20 cellular contexts compared by ENCODE assay signal in the genomic region with DNA sequence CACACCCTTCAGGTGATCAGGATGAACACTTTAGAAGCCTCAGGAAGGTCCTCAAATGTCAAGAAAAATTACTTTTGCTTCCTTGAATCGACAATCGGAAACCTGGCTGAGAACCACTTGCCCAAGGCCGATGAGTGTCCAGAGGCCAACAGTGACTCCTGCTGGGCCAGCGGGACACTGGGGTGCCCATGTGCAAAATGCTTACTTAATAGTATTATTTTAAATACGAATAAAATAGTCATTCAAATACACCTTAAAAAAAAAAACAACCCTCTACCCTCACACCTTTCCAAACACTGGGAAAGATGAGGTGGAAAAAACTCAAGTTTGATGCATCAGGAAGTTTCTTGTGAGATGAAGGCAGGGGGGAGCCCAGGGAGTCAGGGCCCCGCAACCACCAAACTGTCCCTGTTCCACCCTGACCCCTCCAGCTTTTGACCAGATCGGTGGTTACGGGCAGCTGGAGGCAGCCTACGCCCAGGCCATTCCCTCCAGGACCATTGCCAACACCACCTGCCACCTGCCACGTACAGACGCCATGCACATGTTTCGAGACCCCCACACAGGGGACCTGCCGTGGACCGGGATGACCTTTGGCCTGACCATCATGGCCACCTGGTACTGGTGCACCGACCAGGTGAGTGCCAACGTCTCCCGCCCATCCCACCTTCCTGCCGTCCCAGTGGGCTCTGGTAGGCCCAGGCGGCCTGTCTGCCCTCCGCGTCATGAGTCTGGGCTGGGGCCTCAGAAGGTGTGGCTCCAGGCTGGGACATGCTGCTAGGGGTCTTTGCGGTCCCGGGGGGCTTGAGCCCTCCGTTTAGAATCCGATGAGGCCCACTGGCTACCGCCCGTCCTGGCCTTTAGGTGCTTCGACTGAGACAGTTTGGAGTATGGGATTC. TPM values are rescaled to one million over a fixed set of nuclear protein-coding genes. Genes with fewer than 3 reads are reported as not detected.
DNase-seq lines count a peak whose midpoint lies in the region; ATAC-seq, FAIRE-seq and TF ChIP-seq lines count a peak whose summit lies in the region.
"Had no signal": no experiment of that assay in that cellular context is flagged by ENCODE, and none has a peak within 500 bp of the region (broad histone marks: within the 10 kb centered on the region; RNA-seq: fewer than 3 reads in every experiment).

No MANE protein-coding gene starts in this region.

- H3K9ac ChIP-seq in HepG2 (ENCODE audit: insufficient read depth, low read depth, low read length), result no peak overlapping the region
- H3K9ac ChIP-seq in colonic mucosa (ENCODE audit: low read depth in 2 of 2, low read length in 2 of 2), result peak overlapping the region in 1 of 2 donors; percentile 86
- no peak overlapping the region for H3K9ac ChIP-seq in keratinocyte (ENCODE audit: control insufficient read depth, extremely low read depth, insufficient read depth, low read length)

- H3K4me1 ChIP-seq in HepG2 (ENCODE audit: insufficient read depth, low read length) (peaks cover 33% of the 10 kb centered on the region), right lobe of liver (no peaks in the 10 kb centered on the region), colonic mucosa (peaks cover 15% of the 10 kb centered on the region), keratinocyte (ENCODE audit: control insufficient read depth, extremely low read depth, insufficient read depth, low read length) (peaks cover 48% of the 10 kb centered on the region), A673 (ENCODE audit: insufficient read depth, low read length, poor library complexity, severe bottlenecking) (peaks cover 6% of the 10 kb centered on the region)

- FAIRE-seq in HepG2 (lab: Jason Lieb, UNC), result no peak
- no peak for FAIRE-seq in keratinocyte (lab: Jason Lieb, UNC)

- no peak for TF ChIP-seq EP300 in HepG2 (IDR thresholded peaks at IDR 0.05; ENCODE audit: low read depth in 2 of 2, low read length in 2 of 2)
- TF ChIP-seq EP300 in HepG2 (CRISPR knock-in tag; IDR thresholded peaks at IDR 0.05; ENCODE audit: borderline replicate concordance), result no peak

- no peaks in the 10 kb centered on the region for H3K9me3 ChIP-seq in HepG2 (ENCODE audit: low read length)
- no peaks in the 10 kb centered on the region for H3K9me3 ChIP-seq in right lobe of liver
- no peaks in the 10 kb centered on the region for H3K9me3 ChIP-seq in colonic mucosa
- H3K9me3 ChIP-seq in keratinocyte (ENCODE audit: control insufficient read depth, low read depth, low read length), result no peaks in the 10 kb centered on the region
- H3K9me3 ChIP-seq in A673 (ENCODE audit: low read depth, low read length, poor library complexity, severe bottlenecking), result no peaks in the 10 kb centered on the region
- H3K9me3 ChIP-seq: lower lobe of right lung, tibial artery had no signal

- DNase-seq in HepG2 (ENCODE audit: low spot score) (no peak), right lobe of liver (no peak), colonic mucosa (no peak), keratinocyte (ENCODE audit: low read depth, low spot score) (no peak), foreskin fibroblast (no peak), GM10266 (ENCODE audit: extremely low spot score) (no peak), A673 (ENCODE audit: low spot score) (no peak), glomerular visceral epithelial cell (ENCODE audit: extremely low spot score) (no peak)
- DNase-seq: ACHN; activated naive CD8-positive, alpha-beta T cell treated with anti-CD3 and anti-CD28 coated beads, Interleukin-2, amount 50 U/mL, for 24 hours; CD8-positive, alpha-beta T cell; central memory CD4-positive, alpha-beta T cell; DMS79 treated with DMSO at 0.1 percent for 48 hours; effector memory CD8-positive, alpha-beta T cell; lower lobe of right lung; natural killer cell; stimulated activated naive B cell treated with anti-CD40 and anti-IgM and Interleukin-4, amounts not matched to agents 10 μg/mL and 1 μg/mL and 100 μg/mL, for 72 hours; tibial artery had no signal

- TF ChIP-seq CTCF in HepG2 (CRISPR knock-in tag; IDR thresholded peaks at IDR 0.05) (no peak), right lobe of liver (IDR thresholded peaks at IDR 0.05) (no peak), colonic mucosa (IDR thresholded peaks at IDR 0.05) (no peak), keratinocyte (optimal IDR thresholded peaks at IDR 0.05 in 1 of 3, IDR thresholded peaks at IDR 0.05 in 1 of 3, conservative IDR thresholded peaks at IDR 0.05 in 1 of 3; ENCODE audit: extremely low read depth in 1 of 3, insufficient read depth in 2 of 3, low read length in 3 of 3) (peak; percentile 27 to 40 (median 35)), foreskin fibroblast (IDR thresholded peaks at IDR 0.05; ENCODE audit: low read depth, low read length) (no peak), GM10266 (IDR thresholded peaks at IDR 0.05; ENCODE audit: control insufficient read depth, insufficient read depth, low read depth, missing control alignments) (no peak), A673 (conservative IDR thresholded peaks at IDR 0.05; ENCODE audit: low read depth, low read length) (no peak)

- no peak for TF ChIP-seq RAD21 in HepG2 (CRISPR knock-in tag; IDR thresholded peaks at IDR 0.05)

- H3K79me2 ChIP-seq in HepG2 (ENCODE audit: insufficient read depth, low read length) (no peaks in the 10 kb centered on the region), keratinocyte (ENCODE audit: control insufficient read depth, insufficient read depth, low read length) (peaks cover 16% of the 10 kb centered on the region)

- intact Hi-C loops in HepG2 (cut with micrococcal nuclease; ENCODE audit: unreplicated experiment) (no loop called here), right lobe of liver (cut with DNase I) (no loop called here), colonic mucosa (cut with DNase I) (no loop called here), A673 (cut with micrococcal nuclease; ENCODE audit: unreplicated experiment) (no loop called here)

- no peak overlapping the region for H3K27ac ChIP-seq in HepG2 (ENCODE audit: extremely low read length, insufficient read depth, low read length)
- H3K27ac ChIP-seq in right lobe of liver, result no peak overlapping the region
- peak overlapping the region; percentile 72 for H3K27ac ChIP-seq in colonic mucosa
- H3K27ac ChIP-seq in keratinocyte (ENCODE audit: control insufficient read depth, insufficient read depth, low read length), result no peak overlapping the region
- H3K27ac ChIP-seq in A673 (ENCODE audit: low read depth, low read length, poor library complexity, severe bottlenecking), result no peak overlapping the region
- H3K27ac ChIP-seq: lower lobe of right lung, tibial artery had no signal

- H2AFZ ChIP-seq in HepG2 (ENCODE audit: low read length), result no peak overlapping the region
- no peak overlapping the region for H2AFZ ChIP-seq in keratinocyte (ENCODE audit: control insufficient read depth, low read length)

- H3K4me2 ChIP-seq in HepG2 (ENCODE audit: low read depth, low read length), result no peak overlapping the region
- no peak overlapping the region for H3K4me2 ChIP-seq in keratinocyte (ENCODE audit: control insufficient read depth, extremely low read depth, insufficient read depth, low read depth, low read length)

- ATAC-seq in HepG2 (no peak), right lobe of liver (no peak)
- ATAC-seq: activated naive CD8-positive, alpha-beta T cell treated with anti-CD3 and anti-CD28 coated beads, Interleukin-2, amount 50 U/mL, for 24 hours; CD8-positive, alpha-beta T cell; effector memory CD8-positive, alpha-beta T cell; lower lobe of right lung; natural killer cell; stimulated activated naive B cell treated with anti-CD40 and anti-IgM and Interleukin-4, amounts not matched to agents 10 μg/mL and 1 μg/mL and 100 μg/mL, for 72 hours had no signal

- BruUV-seq in HepG2 (replicated peaks; lab: Mats Ljungman, UMichigan) (TSS peak; percentile 45), A673 (replicated peaks; lab: Mats Ljungman, UMichigan) (no TSS peak)

- H3K36me3 ChIP-seq in HepG2 (replicated peaks in 1 of 2; ENCODE audit: control insufficient read depth in 1 of 2, insufficient read depth in 2 of 2, low read length in 2 of 2) (peaks cover 19 to 46% of the 10 kb centered on the region in 2 experiments), right lobe of liver (peaks cover 0 to 10% (median 3%) of the 10 kb centered on the region in 4 donors), colonic mucosa (no peaks in the 10 kb centered on the region), keratinocyte (ENCODE audit: control insufficient read depth in 2 of 2, extremely low read depth in 1 of 2, insufficient read depth in 2 of 2, low read length in 2 of 2) (peaks cover 21 to 48% of the 10 kb centered on the region in 2 experiments), A673 (ENCODE audit: insufficient read depth, low read length, poor library complexity, severe bottlenecking) (no peaks in the 10 kb centered on the region)
- H3K36me3 ChIP-seq: lower lobe of right lung had no signal

- H4K20me1 ChIP-seq in HepG2 (ENCODE audit: insufficient read depth, low read length), result no peaks in the 10 kb centered on the region
- H4K20me1 ChIP-seq in keratinocyte (ENCODE audit: control insufficient read depth, extremely low read depth, insufficient read depth, low read length), result peaks cover 12% of the 10 kb centered on the region

- dilution Hi-C loops in keratinocyte (cut with MboI; ENCODE audit: extremely low pct_ligation_motif_present, low sequenced_read_pairs), result no loop called here

- TF ChIP-seq POLR2A in HepG2 (IDR thresholded peaks at IDR 0.05; ENCODE audit: insufficient read depth in 1 of 2, low read depth in 2 of 2, low read length in 2 of 2) (no peak), right lobe of liver (IDR thresholded peaks at IDR 0.05) (no peak)

- CTCF ChIA-PET in HepG2 (lab: Yijun Ruan, JAX; ENCODE audit: low intra/inter-chr PET ratio, low total read pairs), result no interaction called here
- CTCF ChIA-PET in A673 (lab: Charles Lee), result no interaction called here

- WGBS in HepG2 (ENCODE audit: low lambda C conversion rate), result 94% methylated on average over 25 of the region's 28 CpGs
- 86% methylated on average over 16 of the region's 28 CpGs for WGBS in right lobe of liver (ENCODE audit: insufficient coverage, low coverage, low lambda C conversion rate, missing lambda C conversion rate)

- POLR2A ChIA-PET in HepG2 (lab: Yijun Ruan, JAX), result no interaction called here
- POLR2A ChIA-PET in A673 (lab: Charles Lee; ENCODE audit: low non-redundant PET), result no interaction called here

- H3K4me3 ChIP-seq in HepG2 (replicated peaks in 1 of 3; ENCODE audit: insufficient read depth in 1 of 3, low read depth in 2 of 3, low read length in 3 of 3), result no peak overlapping the region
- no peak overlapping the region for H3K4me3 ChIP-seq in right lobe of liver
- H3K4me3 ChIP-seq in colonic mucosa, result no peak overlapping the region
- H3K4me3 ChIP-seq in keratinocyte (ENCODE audit: control insufficient read depth in 2 of 3, extremely low read depth in 1 of 3, insufficient read depth in 2 of 3, low read depth in 1 of 3, low read length in 3 of 3), result no peak overlapping the region
- H3K4me3 ChIP-seq in foreskin fibroblast (ENCODE audit: low read depth in 1 of 2, low read length in 2 of 2), result no peak overlapping the region
- no peak overlapping the region for H3K4me3 ChIP-seq in A673 (ENCODE audit: low read depth, low read length, poor library complexity, severe bottlenecking)
- H3K4me3 ChIP-seq: lower lobe of right lung, tibial artery had no signal

- no peaks in the 10 kb centered on the region for H3K27me3 ChIP-seq in HepG2 (ENCODE audit: control insufficient read depth in 1 of 2, insufficient read depth in 2 of 2, low read length in 2 of 2)
- no peaks in the 10 kb centered on the region for H3K27me3 ChIP-seq in right lobe of liver
- no peaks in the 10 kb centered on the region for H3K27me3 ChIP-seq in colonic mucosa
- H3K27me3 ChIP-seq in keratinocyte (ENCODE audit: control insufficient read depth, extremely low read depth, insufficient read depth, low read length), result no peaks in the 10 kb centered on the region
- H3K27me3 ChIP-seq in A673 (replicated peaks; ENCODE audit: insufficient read depth, low read depth, low read length, poor library complexity), result no peaks in the 10 kb centered on the region
- H3K27me3 ChIP-seq: tibial artery had no signal

- in situ Hi-C loops in HepG2 (cut with HindIII; ENCODE audit: extremely low pct_ligation_motif_present, low pct_unique_long_range_greater_than_20kb), result no loop called here

- peaks cover 16% of the 10 kb centered on the region for H3K9me1 ChIP-seq in keratinocyte (ENCODE audit: control insufficient read depth, extremely low read depth, insufficient read depth, low read length)

RNA-seq across cellular contexts. Expression of a gene that starts 18.9 kb away (rescaled TPM):
- total RNA-seq in HepG2 (2016; rRNA removed; fragmentation: Illumina TruSeq; extraction: Trizol) (not detected in 2 replicates), right lobe of liver (under 1 TPM in 2 of 6 experiments, not detected in 4; 0.07 to 0.14 TPM), colonic mucosa (under 1 TPM in 1 of 2 donors, not detected in 1; 0.16 TPM), A673 (2021) (not detected in 2 replicates)
- total RNA-seq in HepG2 (2016; cell fraction: cytosol; rRNA removed; fragmentation: Illumina TruSeq; extraction: Trizol; ENCODE audit: low read depth), result not detected in 2 replicates
- 0.04 TPM in 1 of 2 replicates, not detected in the other for total RNA-seq in HepG2 (2016; cell fraction: insoluble cytoplasmic fraction; rRNA removed; fragmentation: Illumina TruSeq; extraction: Trizol)
- not detected in 2 replicates for total RNA-seq in HepG2 (2016; cell fraction: membrane; rRNA removed; fragmentation: Illumina TruSeq; extraction: Trizol)
- not detected in 2 replicates for total RNA-seq in HepG2 (2016; cell fraction: nucleus; rRNA removed; fragmentation: Illumina TruSeq; extraction: Trizol)
- polyA plus RNA-seq in HepG2 (2011; rRNA removed) (0.05 and 0.07 TPM in 2 replicates), keratinocyte (0.02 to 0.04 TPM in 2 of 3 replicates, not detected in the other)
- 0.03 TPM in 2 replicates for polyA plus RNA-seq in HepG2 (2011; cell fraction: cytosol; rRNA removed)
- 0.23 and 0.38 TPM in 2 replicates for polyA plus RNA-seq in HepG2 (2011; cell fraction: nucleus; rRNA removed)
- polyA plus RNA-seq in HepG2 (2012), result 0.08 and 0.11 TPM in 2 replicates
- not detected in 2 replicates for polyA plus RNA-seq in HepG2 (2016; cell fraction: cytosol; fragmentation: Illumina TruSeq; extraction: Trizol; ENCODE audit: low read depth)
- polyA plus RNA-seq in HepG2 (2016; cell fraction: insoluble cytoplasmic fraction; fragmentation: Illumina TruSeq; extraction: Trizol; ENCODE audit: low read depth), result not detected in 2 replicates
- not detected in 2 replicates for polyA plus RNA-seq in HepG2 (2016; cell fraction: membrane; fragmentation: Illumina TruSeq; extraction: Trizol; ENCODE audit: low read depth)
- not detected in 2 replicates for polyA plus RNA-seq in HepG2 (2016; cell fraction: nucleus; fragmentation: Illumina TruSeq; extraction: Trizol; ENCODE audit: insufficient read depth, low read depth)
- polyA minus RNA-seq in HepG2 (2011; rRNA and poly(A)+ RNA removed; ENCODE audit: low replicate concordance), result 0.09 and 0.24 TPM in 2 replicates
- not detected in 2 replicates for polyA minus RNA-seq in HepG2 (2011; cell fraction: cytosol; rRNA and poly(A)+ RNA removed)
- polyA minus RNA-seq in HepG2 (2011; cell fraction: nucleus; rRNA and poly(A)+ RNA removed), result 0.25 and 0.39 TPM in 2 replicates
- polyA plus RNA-seq in keratinocyte (2011; ENCODE audit: low read depth), result 0.07 TPM
- 0.03 TPM in 1 of 2 replicates, not detected in the other for polyA plus RNA-seq in keratinocyte (2011; cell fraction: cytosol; rRNA removed)
- polyA plus RNA-seq in keratinocyte (2011; cell fraction: nucleus; rRNA removed), result 0.08 and 0.14 TPM in 2 replicates
- 0.27 TPM in 1 of 2 replicates, not detected in the other for polyA plus RNA-seq in keratinocyte (2012; ENCODE audit: low replicate concordance)
- polyA minus RNA-seq in keratinocyte, result not detected in 3 replicates
- polyA minus RNA-seq in keratinocyte (2011; cell fraction: cytosol; rRNA and poly(A)+ RNA removed), result not detected
- 0.31 and 0.32 TPM in 2 replicates for polyA minus RNA-seq in keratinocyte (2011; cell fraction: nucleus; rRNA and poly(A)+ RNA removed)
- total RNA-seq: activated T-helper 2 cell treated with anti-CD3 and anti-CD28 coated beads, Interferon-gamma antibody, Interleukin-2, Interleukin-4, amounts not matched to agents 10 μg/mL and 5 μg/mL and 100 μg/mL, durations not matched to agents 14 hours and 24 hours and 36 hours; CD8-positive, alpha-beta T cell; HT1080; lower lobe of right lung had no signal

RNA-seq across cellular contexts. Expression of a gene that starts 33.7 kb away (rescaled TPM):
- 14.0 and 18.6 TPM in 2 replicates for total RNA-seq in HepG2 (2016; rRNA removed; fragmentation: Illumina TruSeq; extraction: Trizol)
- 3.1 and 3.2 TPM in 2 replicates for total RNA-seq in HepG2 (2016; cell fraction: cytosol; rRNA removed; fragmentation: Illumina TruSeq; extraction: Trizol; ENCODE audit: low read depth)
- total RNA-seq in HepG2 (2016; cell fraction: insoluble cytoplasmic fraction; rRNA removed; fragmentation: Illumina TruSeq; extraction: Trizol), result 11.3 and 19.1 TPM in 2 replicates
- 8.0 and 8.1 TPM in 2 replicates for total RNA-seq in HepG2 (2016; cell fraction: membrane; rRNA removed; fragmentation: Illumina TruSeq; extraction: Trizol)
- total RNA-seq in HepG2 (2016; cell fraction: nucleus; rRNA removed; fragmentation: Illumina TruSeq; extraction: Trizol), result 19.9 and 21.9 TPM in 2 replicates
- polyA plus RNA-seq in HepG2 (2011; rRNA removed), result 13.7 and 21.2 TPM in 2 replicates
- 9.8 and 12.5 TPM in 2 replicates for polyA plus RNA-seq in HepG2 (2011; cell fraction: cytosol; rRNA removed)
- polyA plus RNA-seq in HepG2 (2011; cell fraction: nucleus; rRNA removed), result 62.7 and 63.6 TPM in 2 replicates
- polyA plus RNA-seq in HepG2 (2012), result 9.6 and 14.4 TPM in 2 replicates
- 1.4 and 1.5 TPM in 2 replicates for polyA plus RNA-seq in HepG2 (2016; cell fraction: cytosol; fragmentation: Illumina TruSeq; extraction: Trizol; ENCODE audit: low read depth)
- 10.4 and 12.3 TPM in 2 replicates for polyA plus RNA-seq in HepG2 (2016; cell fraction: insoluble cytoplasmic fraction; fragmentation: Illumina TruSeq; extraction: Trizol; ENCODE audit: low read depth)
- polyA plus RNA-seq in HepG2 (2016; cell fraction: membrane; fragmentation: Illumina TruSeq; extraction: Trizol; ENCODE audit: low read depth), result 4.1 and 4.4 TPM in 2 replicates
- 43.0 and 45.0 TPM in 2 replicates for polyA plus RNA-seq in HepG2 (2016; cell fraction: nucleus; fragmentation: Illumina TruSeq; extraction: Trizol; ENCODE audit: insufficient read depth, low read depth)
- 18.2 and 34.3 TPM in 2 replicates for polyA minus RNA-seq in HepG2 (2011; rRNA and poly(A)+ RNA removed; ENCODE audit: low replicate concordance)
- 14.7 and 14.9 TPM in 2 replicates for polyA minus RNA-seq in HepG2 (2011; cell fraction: cytosol; rRNA and poly(A)+ RNA removed)
- polyA minus RNA-seq in HepG2 (2011; cell fraction: nucleus; rRNA and poly(A)+ RNA removed), result 24.2 and 25.2 TPM in 2 replicates
- 10 to 100 TPM; 10.1 to 41.7 (median 21.5) TPM for total RNA-seq in right lobe of liver
- total RNA-seq in colonic mucosa, result 10 to 100 TPM; 24.4 to 24.8 TPM
- 23.2 to 29.8 TPM (median 23.7 TPM) in 3 replicates for polyA plus RNA-seq in keratinocyte
- polyA plus RNA-seq in keratinocyte (2011; ENCODE audit: low read depth), result 17.7 TPM
- 15.2 and 25.5 TPM in 2 replicates for polyA plus RNA-seq in keratinocyte (2011; cell fraction: cytosol; rRNA removed)
- 57.1 and 69.8 TPM in 2 replicates for polyA plus RNA-seq in keratinocyte (2011; cell fraction: nucleus; rRNA removed)
- polyA plus RNA-seq in keratinocyte (2012; ENCODE audit: low replicate concordance), result 30.2 and 48.6 TPM in 2 replicates
- polyA minus RNA-seq in keratinocyte, result 29.1 to 51.3 TPM (median 33.1 TPM) in 3 replicates
- polyA minus RNA-seq in keratinocyte (2011; cell fraction: cytosol; rRNA and poly(A)+ RNA removed), result 58.1 TPM
- polyA minus RNA-seq in keratinocyte (2011; cell fraction: nucleus; rRNA and poly(A)+ RNA removed), result 67.7 and 69.3 TPM in 2 replicates
- total RNA-seq in A673 (2021), result 9.6 and 12.4 TPM in 2 replicates

Comparison
In these comparisons a context has a peak if more than half of its experiments do, and no peak if none do; other contexts are left out.
1. CTCF ChIP-seq: peak in keratinocyte (3 of 3); none in HepG2 (single experiment), right lobe of liver (0 of 4), colonic mucosa (single experiment), foreskin fibroblast (single experiment), GM10266 (single experiment) and A673 (single experiment).